Comparison of ENCODE assay signal across 8 cellular contexts in genomic region chr1:207052736-207053545, GRCh38. TPM values are rescaled to one million over a fixed set of nuclear protein-coding genes. Genes with fewer than 3 reads are reported as not detected.
DNase-seq lines count a peak whose midpoint lies in the region; ATAC-seq and TF ChIP-seq lines count a peak whose summit lies in the region.

TSS of gene PFKFB2 (plus strand) at chr1:207053275. CDS start at chr1:207054718, 1,443 bp downstream.

- H3K27me3 Mint-ChIP-seq in naive B cell = no peaks in the 10 kb centered on the region

- ATAC-seq in GM21737 (IDR thresholded peaks at IDR 0.05; ENCODE audit: unreplicated experiment) (peak; percentile 73), naive B cell (ENCODE audit: low read depth in 2 of 2) (peak; percentile 82 to 83)

- DNase-seq in DMS79 treated with DMSO at 0.1 percent for 48 hours (lab: John Stamatoyannopoulos, UW) (peak; percentile 99), Kasumi-1 (lab: John Stamatoyannopoulos, UW) (peak; percentile 74 to 93), RPMI7951 (ENCODE audit: low read depth) (peak; percentile 93), fibroblast of mammary gland (ENCODE audit: low read depth) (peak; percentile 91), naive B cell (peak; percentile 97)
- DNase-seq in activated effector memory CD4-positive, alpha-beta T cell treated with Interleukin-2 at 50 U/mL for 16 hours = peak; percentile 85
- peak; percentile 80 to 91 for DNase-seq in stimulated activated CD8-positive, alpha-beta memory T cell treated with anti-CD3 and anti-CD28 coated beads, Interleukin-7, amount 100 ng/mL, for 48 hours (ENCODE audit: extremely low read depth in 1 of 2, low read depth in 1 of 2)

- H3K4me3 ChIP-seq in fibroblast of mammary gland (ENCODE audit: control insufficient read depth, low read depth, low read length) = peak within 1 kb of the TSS; percentile 80

- peaks cover 0 to 11% of the 10 kb centered on the region in 2 donors for H3K36me3 Mint-ChIP-seq in naive B cell

- H3K4me3 Mint-ChIP-seq in naive B cell = peak within 1 kb of the TSS; percentile 93 to 100 (median 98)

- H3K4me1 Mint-ChIP-seq in naive B cell = peaks cover 38 to 64% (median 51%) of the 10 kb centered on the region in 3 donors

- peaks cover 0 to 3% (median 0%) of the 10 kb centered on the region in 7 donors for H3K9me3 Mint-ChIP-seq in naive B cell

- TF ChIP-seq CTCF in fibroblast of mammary gland (conservative IDR thresholded peaks at IDR 0.05; ENCODE audit: control insufficient read depth, insufficient read depth, low read depth, low read length) = no peak

- peak within 1 kb of the TSS; percentile 97 to 100 (median 99) for H3K27ac Mint-ChIP-seq in naive B cell

RNA-seq across cellular contexts. Expression of gene PFKFB2, which starts in this region (rescaled TPM):
- total RNA-seq in RPMI7951 (2014; rRNA removed; shearing (Covaris generic)) = 2.8 and 3.2 TPM in 2 replicates
- polyA plus RNA-seq in naive B cell (ENCODE audit: low read depth in 6 of 6) = 1 to 10 TPM; 2.5 to 8.2 (median 6.1) TPM

Comparison
In these comparisons a context has a peak if more than half of its experiments do, and no peak if none do; other contexts are left out.
1. Peak in every context shown above with its lines: DNase-seq, ATAC-seq and H3K4me3 ChIP-seq.